ENCODE assay signal across 2 cellular contexts in the genomic region with DNA sequence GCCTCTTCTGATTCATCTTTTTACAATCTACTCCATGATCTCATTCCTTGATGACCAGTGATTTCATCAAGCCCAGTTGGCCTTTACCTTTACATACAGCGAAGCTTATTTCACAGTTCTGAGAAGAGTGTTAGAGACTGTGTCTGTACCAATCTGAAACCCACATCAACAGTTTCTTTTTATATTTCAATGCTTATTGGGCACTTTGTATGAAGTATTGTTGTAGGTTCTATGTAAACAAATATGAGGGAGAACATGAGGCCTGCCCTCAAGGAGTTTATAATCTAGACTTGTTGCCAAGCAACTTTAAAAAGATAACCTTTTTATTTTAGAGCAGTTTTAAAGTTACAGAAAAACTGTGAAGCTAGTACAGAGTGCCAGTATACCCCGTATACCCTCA.
A peak's percentile ranks its signal among the peaks of the same experiment; 100 is the strongest.
TF ChIP-seq lines count a peak whose summit lies in the region.

No MANE protein-coding gene starts in this region.

TF ChIP-seq in HepG2, 621 proteins besides CTCF, POLR2A, EP300 and RAD21:
- no peak for TF ChIP-seq ZNF703 (CRISPR knock-in tag; IDR thresholded peaks at IDR 0.05; ENCODE audit: borderline replicate concordance)
- 0 out of 2 replicates have a peak, but pooled peaks have one; percentile 11 for TF ChIP-seq ATF7 (IDR thresholded peaks at IDR 0.05)
- TF ChIP-seq ATF7 (CRISPR knock-in tag; IDR thresholded peaks at IDR 0.05): no peak
- no peak for TF ChIP-seq ZNF451 (CRISPR knock-in tag; IDR thresholded peaks at IDR 0.05)
- TF ChIP-seq, protein P1, sequence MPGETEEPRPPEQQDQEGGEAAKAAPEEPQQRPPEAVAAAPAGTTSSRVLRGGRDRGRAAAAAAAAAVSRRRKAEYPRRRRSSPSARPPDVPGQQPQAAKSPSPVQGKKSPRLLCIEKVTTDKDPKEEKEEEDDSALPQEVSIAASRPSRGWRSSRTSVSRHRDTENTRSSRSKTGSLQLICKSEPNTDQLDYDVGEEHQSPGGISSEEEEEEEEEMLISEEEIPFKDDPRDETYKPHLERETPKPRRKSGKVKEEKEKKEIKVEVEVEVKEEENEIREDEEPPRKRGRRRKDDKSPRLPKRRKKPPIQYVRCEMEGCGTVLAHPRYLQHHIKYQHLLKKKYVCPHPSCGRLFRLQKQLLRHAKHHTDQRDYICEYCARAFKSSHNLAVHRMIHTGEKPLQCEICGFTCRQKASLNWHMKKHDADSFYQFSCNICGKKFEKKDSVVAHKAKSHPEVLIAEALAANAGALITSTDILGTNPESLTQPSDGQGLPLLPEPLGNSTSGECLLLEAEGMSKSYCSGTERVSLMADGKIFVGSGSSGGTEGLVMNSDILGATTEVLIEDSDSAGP (CRISPR knock-in tag; IDR thresholded peaks at IDR 0.05; ENCODE audit: borderline replicate concordance): no peak

TF ChIP-seq in K562, 482 proteins besides CTCF, POLR2A, EP300 and RAD21:
- TF ChIP-seq, protein P2, sequence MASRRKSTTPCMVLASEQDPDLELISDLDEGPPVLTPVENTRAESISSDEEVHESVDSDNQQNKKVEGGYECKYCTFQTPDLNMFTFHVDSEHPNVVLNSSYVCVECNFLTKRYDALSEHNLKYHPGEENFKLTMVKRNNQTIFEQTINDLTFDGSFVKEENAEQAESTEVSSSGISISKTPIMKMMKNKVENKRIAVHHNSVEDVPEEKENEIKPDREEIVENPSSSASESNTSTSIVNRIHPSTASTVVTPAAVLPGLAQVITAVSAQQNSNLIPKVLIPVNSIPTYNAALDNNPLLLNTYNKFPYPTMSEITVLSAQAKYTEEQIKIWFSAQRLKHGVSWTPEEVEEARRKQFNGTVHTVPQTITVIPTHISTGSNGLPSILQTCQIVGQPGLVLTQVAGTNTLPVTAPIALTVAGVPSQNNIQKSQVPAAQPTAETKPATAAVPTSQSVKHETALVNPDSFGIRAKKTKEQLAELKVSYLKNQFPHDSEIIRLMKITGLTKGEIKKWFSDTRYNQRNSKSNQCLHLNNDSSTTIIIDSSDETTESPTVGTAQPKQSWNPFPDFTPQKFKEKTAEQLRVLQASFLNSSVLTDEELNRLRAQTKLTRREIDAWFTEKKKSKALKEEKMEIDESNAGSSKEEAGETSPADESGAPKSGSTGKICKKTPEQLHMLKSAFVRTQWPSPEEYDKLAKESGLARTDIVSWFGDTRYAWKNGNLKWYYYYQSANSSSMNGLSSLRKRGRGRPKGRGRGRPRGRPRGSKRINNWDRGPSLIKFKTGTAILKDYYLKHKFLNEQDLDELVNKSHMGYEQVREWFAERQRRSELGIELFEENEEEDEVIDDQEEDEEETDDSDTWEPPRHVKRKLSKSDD (conservative IDR thresholded peaks at IDR 0.05; ENCODE audit: low read length): no peak
- peak in 1 of 2 experiments; percentile 55; a peak in 2 of 4 replicates for TF ChIP-seq TRIM24 (IDR thresholded peaks at IDR 0.05)
- TF ChIP-seq TAL1 (IDR thresholded peaks at IDR 0.05): no peak
- TF ChIP-seq ZNF217 (CRISPR knock-in tag; IDR thresholded peaks at IDR 0.05): no peak
- peak; percentile 72 for TF ChIP-seq ZNF316 (IDR thresholded peaks at IDR 0.05)
